Comparison of ENCODE assay signal across 1 cellular context in genomic region chr17:21286066-21286770, GRCh38.
A peak's percentile ranks its signal among the peaks of the same experiment; 100 is the strongest.
TF ChIP-seq lines count a peak whose summit lies in the region.

No MANE protein-coding gene starts in this region.

TF ChIP-seq in HepG2, 621 proteins besides CTCF, POLR2A, EP300 and RAD21 (continued from another document and continues in another):
- TF ChIP-seq, protein P1, sequence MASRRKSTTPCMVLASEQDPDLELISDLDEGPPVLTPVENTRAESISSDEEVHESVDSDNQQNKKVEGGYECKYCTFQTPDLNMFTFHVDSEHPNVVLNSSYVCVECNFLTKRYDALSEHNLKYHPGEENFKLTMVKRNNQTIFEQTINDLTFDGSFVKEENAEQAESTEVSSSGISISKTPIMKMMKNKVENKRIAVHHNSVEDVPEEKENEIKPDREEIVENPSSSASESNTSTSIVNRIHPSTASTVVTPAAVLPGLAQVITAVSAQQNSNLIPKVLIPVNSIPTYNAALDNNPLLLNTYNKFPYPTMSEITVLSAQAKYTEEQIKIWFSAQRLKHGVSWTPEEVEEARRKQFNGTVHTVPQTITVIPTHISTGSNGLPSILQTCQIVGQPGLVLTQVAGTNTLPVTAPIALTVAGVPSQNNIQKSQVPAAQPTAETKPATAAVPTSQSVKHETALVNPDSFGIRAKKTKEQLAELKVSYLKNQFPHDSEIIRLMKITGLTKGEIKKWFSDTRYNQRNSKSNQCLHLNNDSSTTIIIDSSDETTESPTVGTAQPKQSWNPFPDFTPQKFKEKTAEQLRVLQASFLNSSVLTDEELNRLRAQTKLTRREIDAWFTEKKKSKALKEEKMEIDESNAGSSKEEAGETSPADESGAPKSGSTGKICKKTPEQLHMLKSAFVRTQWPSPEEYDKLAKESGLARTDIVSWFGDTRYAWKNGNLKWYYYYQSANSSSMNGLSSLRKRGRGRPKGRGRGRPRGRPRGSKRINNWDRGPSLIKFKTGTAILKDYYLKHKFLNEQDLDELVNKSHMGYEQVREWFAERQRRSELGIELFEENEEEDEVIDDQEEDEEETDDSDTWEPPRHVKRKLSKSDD (CRISPR knock-in tag; IDR thresholded peaks at IDR 0.05; ENCODE audit: low read depth): no peak
- TF ChIP-seq TRIM22 (IDR thresholded peaks at IDR 0.05) (no peak), SMARCE1 (IDR thresholded peaks at IDR 0.05; ENCODE audit: borderline replicate concordance) (no peak), ARID2 (CRISPR knock-in tag; IDR thresholded peaks at IDR 0.05; ENCODE audit: borderline replicate concordance) (no peak), PTBP1 (IDR thresholded peaks at IDR 0.05; ENCODE audit: low read depth, low read length, poor library complexity, severe bottlenecking) (no peak), ZZZ3 (CRISPR knock-in tag; IDR thresholded peaks at IDR 0.05; ENCODE audit: borderline replicate concordance) (no peak), THAP11 (CRISPR knock-in tag; IDR thresholded peaks at IDR 0.05) (peak; percentile 68; the same call in 1 of the 2 replicates), SIN3A (IDR thresholded peaks at IDR 0.05; ENCODE audit: borderline replicate concordance, low read depth, low read length) (peak; percentile 97; the same call in 1 of the 2 replicates), GPN1 (CRISPR knock-in tag; IDR thresholded peaks at IDR 0.05; ENCODE audit: borderline replicate concordance) (no peak), PPARG (CRISPR knock-in tag; conservative IDR thresholded peaks at IDR 0.05) (no peak), ZNF790 (CRISPR knock-in tag; IDR thresholded peaks at IDR 0.05; ENCODE audit: borderline replicate concordance) (no peak), PAX8 (CRISPR knock-in tag; IDR thresholded peaks at IDR 0.05; ENCODE audit: borderline replicate concordance) (no peak), MXD4 (CRISPR knock-in tag; IDR thresholded peaks at IDR 0.05) (peak; percentile 86), DDIT3 (CRISPR knock-in tag; IDR thresholded peaks at IDR 0.05) (no peak), PRPF4 (IDR thresholded peaks at IDR 0.05; ENCODE audit: low read depth, low read length, poor library complexity, severe bottlenecking) (no peak), STAT5B (CRISPR knock-in tag; IDR thresholded peaks at IDR 0.05) (0 out of 2 replicates have a peak, but pooled peaks have one; percentile 17), AHR (CRISPR knock-in tag; IDR thresholded peaks at IDR 0.05) (0 out of 2 replicates have a peak, but pooled peaks have one; percentile 50), ZNF468 (CRISPR knock-in tag; IDR thresholded peaks at IDR 0.05) (no peak), CBX1 (IDR thresholded peaks at IDR 0.05; ENCODE audit: low read depth) (peak; percentile 12), ZNF788 (CRISPR knock-in tag; IDR thresholded peaks at IDR 0.05; ENCODE audit: borderline replicate concordance) (peak; percentile 74; the same call in 1 of the 2 replicates), NFKB2 (CRISPR knock-in tag; IDR thresholded peaks at IDR 0.05; ENCODE audit: borderline replicate concordance) (peak; percentile 64; the same call in 1 of the 2 replicates), SAFB2 (CRISPR knock-in tag; IDR thresholded peaks at IDR 0.05; ENCODE audit: borderline replicate concordance, low read depth) (0 out of 2 replicates have a peak, but pooled peaks have one; percentile 31), TERF1 (CRISPR knock-in tag; IDR thresholded peaks at IDR 0.05) (no peak), RXRA (CRISPR knock-in tag; IDR thresholded peaks at IDR 0.05) (peak; percentile 45), ZNF768 (CRISPR knock-in tag; IDR thresholded peaks at IDR 0.05) (0 out of 2 replicates have a peak, but pooled peaks have one; percentile 29), ARNT (IDR thresholded peaks at IDR 0.05) (no peak), PAWR (CRISPR knock-in tag; IDR thresholded peaks at IDR 0.05; ENCODE audit: borderline replicate concordance) (no peak), ZBTB7B (CRISPR knock-in tag; IDR thresholded peaks at IDR 0.05) (peak; percentile 95), ZNF264 (CRISPR knock-in tag; IDR thresholded peaks at IDR 0.05) (no peak), REPIN1 (CRISPR knock-in tag; IDR thresholded peaks at IDR 0.05; ENCODE audit: borderline replicate concordance, low read depth) (no peak), ZNF124 (CRISPR knock-in tag; IDR thresholded peaks at IDR 0.05) (no peak), MBD4 (IDR thresholded peaks at IDR 0.05; ENCODE audit: borderline replicate concordance, low read length) (no peak), HOXD1 (CRISPR knock-in tag; IDR thresholded peaks at IDR 0.05) (no peak), SATB2 (CRISPR knock-in tag; IDR thresholded peaks at IDR 0.05) (no peak)
- TF ChIP-seq, protein P2, sequence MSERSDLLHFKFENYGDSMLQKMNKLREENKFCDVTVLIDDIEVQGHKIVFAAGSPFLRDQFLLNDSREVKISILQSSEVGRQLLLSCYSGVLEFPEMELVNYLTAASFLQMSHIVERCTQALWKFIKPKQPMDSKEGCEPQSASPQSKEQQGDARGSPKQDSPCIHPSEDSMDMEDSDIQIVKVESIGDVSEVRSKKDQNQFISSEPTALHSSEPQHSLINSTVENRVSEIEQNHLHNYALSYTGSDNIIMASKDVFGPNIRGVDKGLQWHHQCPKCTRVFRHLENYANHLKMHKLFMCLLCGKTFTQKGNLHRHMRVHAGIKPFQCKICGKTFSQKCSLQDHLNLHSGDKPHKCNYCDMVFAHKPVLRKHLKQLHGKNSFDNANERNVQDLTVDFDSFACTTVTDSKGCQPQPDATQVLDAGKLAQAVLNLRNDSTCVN (CRISPR knock-in tag; IDR thresholded peaks at IDR 0.05; ENCODE audit: borderline replicate concordance): peak; percentile 61; the same call in 1 of the 2 replicates
- TF ChIP-seq, protein P3, sequence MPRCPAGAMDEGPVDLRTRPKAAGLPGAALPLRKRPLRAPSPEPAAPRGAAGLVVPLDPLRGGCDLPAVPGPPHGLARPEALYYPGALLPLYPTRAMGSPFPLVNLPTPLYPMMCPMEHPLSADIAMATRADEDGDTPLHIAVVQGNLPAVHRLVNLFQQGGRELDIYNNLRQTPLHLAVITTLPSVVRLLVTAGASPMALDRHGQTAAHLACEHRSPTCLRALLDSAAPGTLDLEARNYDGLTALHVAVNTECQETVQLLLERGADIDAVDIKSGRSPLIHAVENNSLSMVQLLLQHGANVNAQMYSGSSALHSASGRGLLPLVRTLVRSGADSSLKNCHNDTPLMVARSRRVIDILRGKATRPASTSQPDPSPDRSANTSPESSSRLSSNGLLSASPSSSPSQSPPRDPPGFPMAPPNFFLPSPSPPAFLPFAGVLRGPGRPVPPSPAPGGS (CRISPR knock-in tag; IDR thresholded peaks at IDR 0.05): peak; percentile 41; the same call in 1 of the 2 replicates
- TF ChIP-seq, protein P4, sequence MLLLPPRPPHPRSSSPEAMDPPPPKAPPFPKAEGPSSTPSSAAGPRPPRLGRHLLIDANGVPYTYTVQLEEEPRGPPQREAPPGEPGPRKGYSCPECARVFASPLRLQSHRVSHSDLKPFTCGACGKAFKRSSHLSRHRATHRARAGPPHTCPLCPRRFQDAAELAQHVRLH (CRISPR knock-in tag; IDR thresholded peaks at IDR 0.05; ENCODE audit: borderline replicate concordance, low read depth): 0 out of 2 replicates have a peak, but pooled peaks have one; percentile 30
- TF ChIP-seq, protein P5, sequence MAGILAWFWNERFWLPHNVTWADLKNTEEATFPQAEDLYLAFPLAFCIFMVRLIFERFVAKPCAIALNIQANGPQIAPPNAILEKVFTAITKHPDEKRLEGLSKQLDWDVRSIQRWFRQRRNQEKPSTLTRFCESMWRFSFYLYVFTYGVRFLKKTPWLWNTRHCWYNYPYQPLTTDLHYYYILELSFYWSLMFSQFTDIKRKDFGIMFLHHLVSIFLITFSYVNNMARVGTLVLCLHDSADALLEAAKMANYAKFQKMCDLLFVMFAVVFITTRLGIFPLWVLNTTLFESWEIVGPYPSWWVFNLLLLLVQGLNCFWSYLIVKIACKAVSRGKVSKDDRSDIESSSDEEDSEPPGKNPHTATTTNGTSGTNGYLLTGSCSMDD (CRISPR knock-in tag; IDR thresholded peaks at IDR 0.05): no peak
- TF ChIP-seq, protein P6, sequence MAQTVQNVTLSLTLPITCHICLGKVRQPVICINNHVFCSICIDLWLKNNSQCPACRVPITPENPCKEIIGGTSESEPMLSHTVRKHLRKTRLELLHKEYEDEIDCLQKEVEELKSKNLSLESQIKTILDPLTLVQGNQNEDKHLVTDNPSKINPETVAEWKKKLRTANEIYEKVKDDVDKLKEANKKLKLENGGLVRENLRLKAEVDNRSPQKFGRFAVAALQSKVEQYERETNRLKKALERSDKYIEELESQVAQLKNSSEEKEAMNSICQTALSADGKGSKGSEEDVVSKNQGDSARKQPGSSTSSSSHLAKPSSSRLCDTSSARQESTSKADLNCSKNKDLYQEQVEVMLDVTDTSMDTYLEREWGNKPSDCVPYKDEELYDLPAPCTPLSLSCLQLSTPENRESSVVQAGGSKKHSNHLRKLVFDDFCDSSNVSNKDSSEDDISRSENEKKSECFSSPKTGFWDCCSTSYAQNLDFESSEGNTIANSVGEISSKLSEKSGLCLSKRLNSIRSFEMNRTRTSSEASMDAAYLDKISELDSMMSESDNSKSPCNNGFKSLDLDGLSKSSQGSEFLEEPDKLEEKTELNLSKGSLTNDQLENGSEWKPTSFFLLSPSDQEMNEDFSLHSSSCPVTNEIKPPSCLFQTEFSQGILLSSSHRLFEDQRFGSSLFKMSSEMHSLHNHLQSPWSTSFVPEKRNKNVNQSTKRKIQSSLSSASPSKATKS (CRISPR knock-in tag; IDR thresholded peaks at IDR 0.05): no peak
- TF ChIP-seq, protein P7, sequence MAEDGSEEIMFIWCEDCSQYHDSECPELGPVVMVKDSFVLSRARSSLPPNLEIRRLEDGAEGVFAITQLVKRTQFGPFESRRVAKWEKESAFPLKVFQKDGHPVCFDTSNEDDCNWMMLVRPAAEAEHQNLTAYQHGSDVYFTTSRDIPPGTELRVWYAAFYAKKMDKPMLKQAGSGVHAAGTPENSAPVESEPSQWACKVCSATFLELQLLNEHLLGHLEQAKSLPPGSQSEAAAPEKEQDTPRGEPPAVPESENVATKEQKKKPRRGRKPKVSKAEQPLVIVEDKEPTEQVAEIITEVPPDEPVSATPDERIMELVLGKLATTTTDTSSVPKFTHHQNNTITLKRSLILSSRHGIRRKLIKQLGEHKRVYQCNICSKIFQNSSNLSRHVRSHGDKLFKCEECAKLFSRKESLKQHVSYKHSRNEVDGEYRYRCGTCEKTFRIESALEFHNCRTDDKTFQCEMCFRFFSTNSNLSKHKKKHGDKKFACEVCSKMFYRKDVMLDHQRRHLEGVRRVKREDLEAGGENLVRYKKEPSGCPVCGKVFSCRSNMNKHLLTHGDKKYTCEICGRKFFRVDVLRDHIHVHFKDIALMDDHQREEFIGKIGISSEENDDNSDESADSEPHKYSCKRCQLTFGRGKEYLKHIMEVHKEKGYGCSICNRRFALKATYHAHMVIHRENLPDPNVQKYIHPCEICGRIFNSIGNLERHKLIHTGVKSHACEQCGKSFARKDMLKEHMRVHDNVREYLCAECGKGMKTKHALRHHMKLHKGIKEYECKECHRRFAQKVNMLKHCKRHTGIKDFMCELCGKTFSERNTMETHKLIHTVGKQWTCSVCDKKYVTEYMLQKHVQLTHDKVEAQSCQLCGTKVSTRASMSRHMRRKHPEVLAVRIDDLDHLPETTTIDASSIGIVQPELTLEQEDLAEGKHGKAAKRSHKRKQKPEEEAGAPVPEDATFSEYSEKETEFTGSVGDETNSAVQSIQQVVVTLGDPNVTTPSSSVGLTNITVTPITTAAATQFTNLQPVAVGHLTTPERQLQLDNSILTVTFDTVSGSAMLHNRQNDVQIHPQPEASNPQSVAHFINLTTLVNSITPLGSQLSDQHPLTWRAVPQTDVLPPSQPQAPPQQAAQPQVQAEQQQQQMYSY (CRISPR knock-in tag; IDR thresholded peaks at IDR 0.05): no peak
- TF ChIP-seq, protein P8, sequence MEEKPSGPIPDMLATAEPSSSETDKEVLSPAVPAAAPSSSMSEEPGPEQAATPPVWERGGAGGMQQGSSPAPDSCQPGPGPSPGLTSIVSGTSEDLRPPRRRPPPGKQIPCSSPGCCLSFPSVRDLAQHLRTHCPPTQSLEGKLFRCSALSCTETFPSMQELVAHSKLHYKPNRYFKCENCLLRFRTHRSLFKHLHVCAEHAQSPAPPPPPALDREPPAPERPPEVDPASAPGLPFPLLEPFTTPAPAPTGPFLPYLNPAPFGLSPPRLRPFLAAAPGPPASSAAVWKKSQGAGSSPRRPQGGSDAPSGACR (CRISPR knock-in tag; IDR thresholded peaks at IDR 0.05): 0 out of 2 replicates have a peak, but pooled peaks have one; percentile 59
- TF ChIP-seq, protein P9, sequence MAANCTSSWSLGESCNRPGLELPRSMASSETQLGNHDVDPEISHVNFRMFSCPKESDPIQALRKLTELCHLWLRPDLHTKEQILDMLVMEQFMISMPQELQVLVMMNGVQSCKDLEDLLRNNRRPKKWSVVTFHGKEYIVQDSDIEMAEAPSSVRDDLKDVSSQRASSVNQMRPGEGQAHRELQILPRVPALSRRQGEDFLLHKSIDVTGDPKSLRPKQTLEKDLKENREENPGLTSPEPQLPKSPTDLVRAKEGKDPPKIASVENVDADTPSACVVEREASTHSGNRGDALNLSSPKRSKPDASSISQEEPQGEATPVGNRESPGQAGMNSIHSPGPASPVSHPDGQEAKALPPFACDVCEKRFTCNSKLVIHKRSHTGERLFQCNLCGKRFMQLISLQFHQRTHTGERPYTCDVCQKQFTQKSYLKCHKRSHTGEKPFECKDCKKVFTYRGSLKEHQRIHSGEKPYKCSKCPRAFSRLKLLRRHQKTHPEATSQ (CRISPR knock-in tag; IDR thresholded peaks at IDR 0.05; ENCODE audit: borderline replicate concordance): no peak
- TF ChIP-seq, protein P10, sequence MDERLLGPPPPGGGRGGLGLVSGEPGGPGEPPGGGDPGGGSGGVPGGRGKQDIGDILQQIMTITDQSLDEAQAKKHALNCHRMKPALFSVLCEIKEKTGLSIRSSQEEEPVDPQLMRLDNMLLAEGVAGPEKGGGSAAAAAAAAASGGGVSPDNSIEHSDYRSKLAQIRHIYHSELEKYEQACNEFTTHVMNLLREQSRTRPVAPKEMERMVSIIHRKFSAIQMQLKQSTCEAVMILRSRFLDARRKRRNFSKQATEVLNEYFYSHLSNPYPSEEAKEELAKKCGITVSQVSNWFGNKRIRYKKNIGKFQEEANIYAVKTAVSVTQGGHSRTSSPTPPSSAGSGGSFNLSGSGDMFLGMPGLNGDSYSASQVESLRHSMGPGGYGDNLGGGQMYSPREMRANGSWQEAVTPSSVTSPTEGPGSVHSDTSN (CRISPR knock-in tag; IDR thresholded peaks at IDR 0.05): no peak
